In the genomic region with DNA sequence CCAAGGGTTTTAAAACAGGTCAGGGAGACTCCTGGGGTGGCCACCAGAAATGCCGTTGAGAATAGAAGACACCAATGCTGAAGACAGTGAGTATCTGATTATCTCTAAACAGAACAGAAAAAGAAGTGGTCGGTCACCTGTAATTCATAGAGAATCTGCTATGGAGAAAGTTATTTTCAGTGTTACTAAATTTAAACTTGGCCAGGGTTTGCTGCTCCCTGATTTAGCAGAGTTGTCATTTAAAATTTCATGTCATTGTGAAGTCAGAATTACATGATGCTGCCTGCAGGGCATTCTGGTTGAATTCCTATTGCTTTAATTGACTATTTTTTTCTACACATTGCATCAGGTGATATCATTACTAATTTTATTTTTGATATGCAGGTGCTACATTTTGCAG, we compare ENCODE assay signal across 9 cellular contexts.
"Had no signal": no experiment of that assay in that cellular context is flagged by ENCODE, and none has a peak within 500 bp of the region (broad histone marks: within the 10 kb centered on the region; RNA-seq: fewer than 3 reads in every experiment).

No MANE protein-coding gene starts in this region.

- H3K9me3 ChIP-seq: HAP-1 had no signal

- H3K4me3 ChIP-seq: GM23248, HAP-1 had no signal

- H2AFZ ChIP-seq: GM23248 had no signal

- H3K4me1 ChIP-seq: HAP-1 had no signal

- DNase-seq: GM23248, GOT3, H7, HFFc6, KBM-7 had no signal

- H3K36me3 ChIP-seq: HAP-1 had no signal

- H3K9ac ChIP-seq: GM23248 had no signal

- ATAC-seq: HCT116, HepG2 had no signal

- H3K27ac ChIP-seq: GM23248, HL-60 had no signal
